Comparison of ENCODE assay signal across 20 cellular contexts in the genomic region with DNA sequence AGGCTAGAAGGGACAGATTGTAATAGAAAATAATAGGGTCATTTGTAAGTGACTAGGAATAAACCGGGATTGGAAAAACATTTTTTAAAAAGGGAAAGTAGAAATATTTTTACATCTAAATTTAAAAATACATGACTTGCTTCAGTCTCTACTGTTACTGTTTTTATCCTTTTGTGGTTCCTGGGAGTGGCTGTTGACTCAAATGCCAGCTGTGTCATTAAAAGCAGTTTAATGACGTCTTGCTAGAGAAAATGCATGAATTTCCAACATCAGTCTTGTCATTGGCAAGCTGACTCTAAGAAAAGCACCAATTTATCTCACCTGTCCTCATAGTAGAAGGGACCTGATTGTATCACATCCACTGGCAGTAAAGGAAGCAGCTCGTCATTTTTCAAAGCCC. TPM values are rescaled to one million over a fixed set of nuclear protein-coding genes. Genes with fewer than 3 reads are reported as not detected.
DNase-seq lines count a peak whose midpoint lies in the region; ATAC-seq and TF ChIP-seq lines count a peak whose summit lies in the region.
"Had no signal": no experiment of that assay in that cellular context is flagged by ENCODE, and none has a peak within 500 bp of the region (broad histone marks: within the 10 kb centered on the region; RNA-seq: fewer than 3 reads in every experiment).

No MANE protein-coding gene starts in this region.

- TF ChIP-seq CTCF in PC-3 (conservative IDR thresholded peaks at IDR 0.05; ENCODE audit: low read depth, low read length) (no peak), nephron progenitor cell (IDR thresholded peaks at IDR 0.05) (no peak), GM10266 (IDR thresholded peaks at IDR 0.05; ENCODE audit: control insufficient read depth, insufficient read depth, low read depth, missing control alignments) (no peak)

- no peak overlapping the region for H3K4me2 ChIP-seq in PC-3 (ENCODE audit: low read length)
- H3K4me2 ChIP-seq: A549; BLaER1 treated with 17β-estradiol and CSF1 and Interleukin-3, amounts not matched to agents 10 nM and 100 nM had no signal

- POLR2A ChIA-PET in PC-3 (lab: Charles Lee; ENCODE audit: unreplicated experiment): interaction anchor here (0.6 kb wide), 1 partner anchor 24 kb away, joined by 7 read pairs; a partner anchor contains a TSS

- no peak overlapping the region for H3K4me3 Mint-ChIP-seq in nephron progenitor cell
- H3K4me3 Mint-ChIP-seq: CD4-positive, CD25-positive, alpha-beta regulatory T cell; CD8-positive, alpha-beta memory T cell had no signal

- no peaks in the 10 kb centered on the region for H3K9me2 ChIP-seq in PC-3 (replicated peaks; ENCODE audit: low read length)

- peaks cover 3% of the 10 kb centered on the region for H3K27me3 Mint-ChIP-seq in nephron progenitor cell (ENCODE audit: low read depth, poor library complexity)
- H3K27me3 Mint-ChIP-seq: CD4-positive, CD25-positive, alpha-beta regulatory T cell; CD8-positive, alpha-beta memory T cell had no signal

- CTCF ChIA-PET in PC-3 (lab: Charles Lee): no interaction called here

- no peak overlapping the region for H3K27ac ChIP-seq in PC-3 (ENCODE audit: low read length)
- H3K27ac ChIP-seq: 22Rv1; A549; BLaER1 treated with 17β-estradiol and CSF1 and Interleukin-3, amounts not matched to agents 10 nM and 100 nM; GM23248 had no signal

- no peaks in the 10 kb centered on the region for H3K9me3 Mint-ChIP-seq in nephron progenitor cell
- H3K9me3 Mint-ChIP-seq: CD4-positive, CD25-positive, alpha-beta regulatory T cell; CD8-positive, alpha-beta memory T cell had no signal

- H3K4me1 ChIP-seq in PC-3 (ENCODE audit: insufficient read depth, low read length): no peaks in the 10 kb centered on the region
- H3K4me1 ChIP-seq: A549, HAP-1 had no signal

- no peak overlapping the region for H2AFZ ChIP-seq in PC-3 (ENCODE audit: low read length)
- H2AFZ ChIP-seq: GM23248 had no signal

- H3K4me3 ChIP-seq in PC-3 (ENCODE audit: low read length): no peak overlapping the region
- H3K4me3 ChIP-seq: A549; BLaER1 treated with 17β-estradiol and CSF1 and Interleukin-3, amounts not matched to agents 10 nM and 100 nM; GM23248; HAP-1 had no signal

- H3K9ac ChIP-seq in PC-3 (ENCODE audit: low read length): no peak overlapping the region
- H3K9ac ChIP-seq: BLaER1 treated with 17β-estradiol and CSF1 and Interleukin-3, amounts not matched to agents 10 nM and 100 nM; GM23248 had no signal

- DNase-seq in NCI-H748 (lab: John Stamatoyannopoulos, UW; ENCODE audit: unreplicated experiment): peak; percentile 45
- DNase-seq in NCI-H748 treated with DMSO at 0.1 percent for 48 hours (lab: John Stamatoyannopoulos, UW): no peak
- no peak for DNase-seq in PC-3
- no peak for DNase-seq in nephron progenitor cell
- no peak for DNase-seq in GM10266 (ENCODE audit: extremely low spot score)
- DNase-seq in HT-29 (ENCODE audit: low spot score): no peak
- no peak for DNase-seq in inferior parietal cortex (ENCODE audit: extremely low spot score)
- DNase-seq: CD4-positive, CD25-positive, alpha-beta regulatory T cell; CD8-positive, alpha-beta memory T cell; COR-L47; DMS 273 treated with DMSO at 0.1 percent for 48 hours; DND-41; EL; GM23248 had no signal

- no peaks in the 10 kb centered on the region for H3K27me3 ChIP-seq in PC-3 (ENCODE audit: low read length)
- H3K27me3 ChIP-seq: BLaER1 treated with 17β-estradiol and CSF1 and Interleukin-3, amounts not matched to agents 10 nM and 100 nM had no signal

- no TSS peak for BruUV-seq in PC-3 (replicated peaks; lab: Mats Ljungman, UMichigan)

- H3K36me3 ChIP-seq in PC-3 (ENCODE audit: low read depth, low read length): 0 out of 2 replicates have a peak, but pooled peaks cover 3% of the 10 kb centered on the region
- H3K36me3 ChIP-seq: HAP-1 had no signal

- H3K36me3 Mint-ChIP-seq in nephron progenitor cell (ENCODE audit: low read depth): peaks cover 26% of the 10 kb centered on the region

- intact Hi-C loops in PC-3 (cut with micrococcal nuclease): no loop called here

- no peaks in the 10 kb centered on the region for H3F3A ChIP-seq in PC-3 (ENCODE audit: low read length, unreplicated experiment)

- no peaks in the 10 kb centered on the region for H3K79me2 ChIP-seq in PC-3 (ENCODE audit: low read length)

- no peaks in the 10 kb centered on the region for H3K9me3 ChIP-seq in PC-3 (ENCODE audit: low read length)
- H3K9me3 ChIP-seq: A549; BLaER1 treated with 17β-estradiol and CSF1 and Interleukin-3, amounts not matched to agents 10 nM and 100 nM; HAP-1 had no signal

- H3K27ac Mint-ChIP-seq in nephron progenitor cell: peak overlapping the region; percentile 24
- H3K27ac Mint-ChIP-seq: CD4-positive, CD25-positive, alpha-beta regulatory T cell; CD8-positive, alpha-beta memory T cell had no signal

- no peaks in the 10 kb centered on the region for H4K20me1 ChIP-seq in PC-3 (ENCODE audit: low read length)
- H4K20me1 ChIP-seq: BLaER1 treated with 17β-estradiol and CSF1 and Interleukin-3, amounts not matched to agents 10 nM and 100 nM had no signal

- ATAC-seq in PC-3: peak; percentile 54
- ATAC-seq: A549 had no signal

- H3K4me1 Mint-ChIP-seq in nephron progenitor cell: no peaks in the 10 kb centered on the region
- H3K4me1 Mint-ChIP-seq: CD4-positive, CD25-positive, alpha-beta regulatory T cell; CD8-positive, alpha-beta memory T cell had no signal

RNA-seq across cellular contexts. Expression of a gene that starts 16.7 kb away (rescaled TPM):
- total RNA-seq in PC-3 (2014; rRNA removed): 6.7 and 7.4 TPM in 2 replicates
- total RNA-seq in HT-29 (2014; rRNA removed; shearing (Covaris generic)): 10.5 and 12.9 TPM in 2 replicates
- total RNA-seq: G401 had no signal

RNA-seq across cellular contexts. Expression of a gene that starts 23.7 kb away (rescaled TPM):
- 16.8 and 28.0 TPM in 2 replicates for total RNA-seq in PC-3 (2014; rRNA removed)
- 42.2 and 48.7 TPM in 2 replicates for total RNA-seq in HT-29 (2014; rRNA removed; shearing (Covaris generic))

RNA-seq across cellular contexts. Expression of a gene that starts 23.8 kb away (rescaled TPM):
- 29.7 and 40.6 TPM in 2 replicates for total RNA-seq in PC-3 (2014; rRNA removed)
- total RNA-seq in HT-29 (2014; rRNA removed; shearing (Covaris generic)): 35.7 and 37.6 TPM in 2 replicates

RNA-seq across cellular contexts. Expression of a gene that starts 45.1 kb away (rescaled TPM):
- total RNA-seq in PC-3 (2014; rRNA removed): not detected in 2 replicates
- not detected in 2 replicates for total RNA-seq in HT-29 (2014; rRNA removed; shearing (Covaris generic))
- total RNA-seq: CD4-positive, CD25-positive, alpha-beta regulatory T cell; CD8-positive, alpha-beta memory T cell; G401; GM23248; H4 had no signal
